Comparison of ENCODE assay signal across 16 cellular contexts in the genomic region with DNA sequence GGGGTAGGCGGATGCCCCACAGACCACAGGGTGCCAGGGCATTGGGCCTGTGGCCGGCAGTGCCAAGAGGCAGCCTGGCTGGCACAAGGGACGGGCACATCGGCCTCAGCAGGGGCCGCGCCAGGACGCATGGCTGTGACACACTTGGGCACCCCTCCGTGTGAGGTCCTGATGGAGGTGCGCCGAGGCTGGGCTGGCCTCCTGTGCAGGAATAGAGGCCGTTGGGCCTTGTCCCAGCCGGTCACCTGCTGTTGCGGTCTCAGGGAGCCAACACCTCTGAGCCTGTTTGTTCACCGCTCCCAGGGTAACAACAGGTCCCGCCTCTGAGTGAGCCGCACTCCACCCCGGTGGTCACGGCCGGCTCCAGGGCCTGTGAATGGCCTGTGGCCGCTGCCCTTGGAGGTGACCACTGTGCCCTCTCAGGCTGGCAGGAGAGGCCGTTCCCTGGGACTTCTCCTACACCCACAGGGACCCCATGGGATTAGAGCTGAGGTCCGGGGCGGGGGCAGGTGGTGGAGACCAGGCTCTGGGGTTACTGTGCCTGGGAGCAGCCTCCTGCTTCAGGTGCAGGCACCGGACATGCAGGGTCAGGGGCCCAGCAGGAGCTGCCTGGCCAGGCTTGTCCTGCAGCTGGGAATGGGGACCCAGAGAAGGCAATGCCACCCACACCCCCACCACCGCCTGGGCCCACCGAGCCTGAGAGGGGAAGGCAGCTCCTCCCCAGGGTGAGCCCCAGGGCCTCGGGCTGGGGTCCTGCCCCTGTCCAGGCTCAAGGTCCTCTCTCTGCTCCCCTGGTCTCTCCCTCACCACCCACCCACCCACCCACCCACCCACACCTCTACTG. TPM values are rescaled to one million over a fixed set of nuclear protein-coding genes. Genes with fewer than 3 reads are reported as not detected.
DNase-seq lines count a peak whose midpoint lies in the region; ATAC-seq, FAIRE-seq and TF ChIP-seq lines count a peak whose summit lies in the region.
"Had no signal": no experiment of that assay in that cellular context is flagged by ENCODE, and none has a peak within 500 bp of the region (broad histone marks: within the 10 kb centered on the region; RNA-seq: fewer than 3 reads in every experiment).

No MANE protein-coding gene starts in this region.

- DNase-seq in GM23338 (ENCODE audit: low spot score), result no peak
- no peak for DNase-seq in WTC11 (ENCODE audit: low spot score)
- DNase-seq in kidney, result peak; percentile 90
- no peak for DNase-seq in UCSD-AML1 (lab: John Stamatoyannopoulos, UW; ENCODE audit: unreplicated experiment)
- DNase-seq in activated naive CD4-positive, alpha-beta T cell (lab: John Stamatoyannopoulos, UW), result no peak
- no peak for DNase-seq in stimulated activated naive CD8-positive, alpha-beta T cell treated with anti-CD3 and anti-CD28 coated beads, Interleukin-15, amount 100 ng/mL, for 72 hours
- DNase-seq in GM13976 (ENCODE audit: low spot score), result no peak
- DNase-seq: activated naive CD4-positive, alpha-beta T cell treated with Interleukin-2 at 50 U/mL for 16 hours; dermis blood vessel endothelial cell; naive B cell; NCI-H1092; NCI-H82; stimulated activated CD4-positive, alpha-beta T cell treated with anti-CD3 and anti-CD28 coated beads, Interleukin-15, amount 100 ng/mL, for 24 hours; stimulated activated naive CD4-positive, alpha-beta T cell had no signal

- H3K27me3 ChIP-seq in GM23338 (ENCODE audit: insufficient read depth), result no peaks in the 10 kb centered on the region

- peaks cover 2% of the 10 kb centered on the region; the same call in 1 of the 3 replicates for H3K9me3 Mint-ChIP-seq in GM23338
- H3K9me3 Mint-ChIP-seq in WTC11, result no peaks in the 10 kb centered on the region
- no peaks in the 10 kb centered on the region for H3K9me3 Mint-ChIP-seq in stimulated activated naive CD8-positive, alpha-beta T cell treated with anti-CD3 and anti-CD28 coated beads, Interleukin-15, amount 100 ng/mL, for 72 hours
- H3K9me3 Mint-ChIP-seq: activated CD4-positive, alpha-beta T cell treated with anti-CD3 and anti-CD28 coated beads, Interleukin-2, amount 10 ng/mL, durations not matched to agents 24 days and 14 days; naive B cell had no signal

- H3K4me3 ChIP-seq in GM23338, result 0 out of 2 replicates have a peak overlapping the region, but pooled peaks have one; percentile 41
- peak overlapping the region in 1 of 2 donors; percentile 47 for H3K4me3 ChIP-seq in kidney (ENCODE audit: low read length in 2 of 2)
- peak overlapping the region in 1 of 7 experiments; percentile 27 for H3K4me3 ChIP-seq in skin epidermis

- no peaks in the 10 kb centered on the region for H3K79me2 ChIP-seq in GM23338 (replicated peaks; ENCODE audit: insufficient read depth)

- H3K27ac Mint-ChIP-seq in GM23338 (peak overlapping the region; percentile 84; the same call in 1 of the 2 replicates), WTC11 (0 out of 2 replicates have a peak overlapping the region, but pooled peaks have one; percentile 23)
- H3K27ac Mint-ChIP-seq in stimulated activated naive CD8-positive, alpha-beta T cell treated with anti-CD3 and anti-CD28 coated beads, Interleukin-15, amount 100 ng/mL, for 72 hours, result peak overlapping the region in 1 of 2 donors; percentile 82
- H3K27ac Mint-ChIP-seq: activated CD4-positive, alpha-beta T cell treated with anti-CD3 and anti-CD28 coated beads, Interleukin-2, amount 10 ng/mL, durations not matched to agents 24 days and 14 days had no signal

- H3K27me3 Mint-ChIP-seq in GM23338 (ENCODE audit: insufficient read depth, low read depth, poor library complexity) (peaks cover 18% of the 10 kb centered on the region), WTC11 (ENCODE audit: low read depth) (no peaks in the 10 kb centered on the region)
- H3K27me3 Mint-ChIP-seq in stimulated activated naive CD8-positive, alpha-beta T cell treated with anti-CD3 and anti-CD28 coated beads, Interleukin-15, amount 100 ng/mL, for 72 hours, result no peaks in the 10 kb centered on the region
- H3K27me3 Mint-ChIP-seq: activated CD4-positive, alpha-beta T cell treated with anti-CD3 and anti-CD28 coated beads, Interleukin-2, amount 10 ng/mL, durations not matched to agents 24 days and 14 days; naive B cell had no signal

- 0 out of 2 replicates have a peak, but pooled peaks cover 6% of the 10 kb centered on the region for H3F3A ChIP-seq in GM23338 (replicated peaks; ENCODE audit: low read depth)

- H3K36me3 ChIP-seq in GM23338 (ENCODE audit: insufficient read depth), result no peaks in the 10 kb centered on the region
- peaks cover 0 to 7% of the 10 kb centered on the region in 2 donors for H3K36me3 ChIP-seq in kidney (ENCODE audit: control insufficient read depth in 1 of 2, insufficient read depth in 2 of 2, low read length in 2 of 2)

- no peak overlapping the region for H2AFZ ChIP-seq in GM23338

- H3K9me2 ChIP-seq in GM23338 (ENCODE audit: insufficient read depth), result no peaks in the 10 kb centered on the region

- FAIRE-seq in kidney (lab: Jason Lieb, UNC), result no peak

- H3K36me3 Mint-ChIP-seq in GM23338 (ENCODE audit: low read depth) (peaks cover 11% of the 10 kb centered on the region), WTC11 (peaks cover 6% of the 10 kb centered on the region; the same call in 1 of the 2 replicates)
- H3K36me3 Mint-ChIP-seq: naive B cell had no signal

- H3K9me3 ChIP-seq in kidney (ENCODE audit: control insufficient read depth in 1 of 2, low read length in 2 of 2), result no peaks in the 10 kb centered on the region

- in situ Hi-C loops in GM13976 (cut with MboI; ENCODE audit: low sequenced_read_pairs, unreplicated experiment), result no loop called here

- H3K4me3 Mint-ChIP-seq in GM23338, result no peak overlapping the region; the same call in 2 of the 3 replicates
- H3K4me3 Mint-ChIP-seq in WTC11, result no peak overlapping the region
- H3K4me3 Mint-ChIP-seq in stimulated activated naive CD8-positive, alpha-beta T cell treated with anti-CD3 and anti-CD28 coated beads, Interleukin-15, amount 100 ng/mL, for 72 hours, result peak overlapping the region in 1 of 2 donors; percentile 48
- H3K4me3 Mint-ChIP-seq: activated CD4-positive, alpha-beta T cell treated with anti-CD3 and anti-CD28 coated beads, Interleukin-2, amount 10 ng/mL, durations not matched to agents 24 days and 14 days had no signal

- H3K4me1 Mint-ChIP-seq in GM23338, result peaks cover 44% of the 10 kb centered on the region
- peaks cover 52% of the 10 kb centered on the region for H3K4me1 Mint-ChIP-seq in WTC11
- H3K4me1 Mint-ChIP-seq in stimulated activated naive CD8-positive, alpha-beta T cell treated with anti-CD3 and anti-CD28 coated beads, Interleukin-15, amount 100 ng/mL, for 72 hours, result peaks cover 25% of the 10 kb centered on the region
- H3K4me1 Mint-ChIP-seq: activated CD4-positive, alpha-beta T cell treated with anti-CD3 and anti-CD28 coated beads, Interleukin-2, amount 10 ng/mL, durations not matched to agents 24 days and 14 days had no signal

- H3K4me1 ChIP-seq in GM23338 (ENCODE audit: insufficient read depth), result peaks cover 25% of the 10 kb centered on the region; the same call in 1 of the 2 replicates
- peaks cover 23 to 66% of the 10 kb centered on the region in 2 donors for H3K4me1 ChIP-seq in kidney (ENCODE audit: control insufficient read depth in 1 of 2, insufficient read depth in 1 of 2, low read depth in 1 of 2, low read length in 2 of 2)

- POLR2A ChIA-PET in WTC11 (lab: Charles Lee), result interaction anchor here (0.5 to 1.8 kb wide), 4 partner anchors 9 to 202 kb away, joined by 4 to 9 read pairs (median 6); no protein-coding TSS in a partner anchor

- H3K4me2 ChIP-seq in GM23338, result peak overlapping the region; percentile 78; the same call in 1 of the 2 replicates

- intact Hi-C loops in kidney (cut with DNase I), result no loop called here

- H4K20me1 ChIP-seq in GM23338 (replicated peaks; ENCODE audit: insufficient read depth), result no peaks in the 10 kb centered on the region

- H3K9ac ChIP-seq in kidney (ENCODE audit: low read length in 2 of 2), result peak overlapping the region; percentile 43 to 65

- H3K27ac ChIP-seq in GM23338 (ENCODE audit: low read depth) (peak overlapping the region; percentile 94), kidney (ENCODE audit: low read depth in 2 of 2, low read length in 2 of 2) (peak overlapping the region; percentile 92 to 95), skin epidermis (peak overlapping the region in 16 of 21 experiments; percentile 11 to 85 (median 78))

- CTCF ChIA-PET in WTC11 (lab: Charles Lee), result interaction anchor here (0.7 to 2.0 kb wide), 8 partner anchors 10 to 226 kb away, joined by 3 to 8 read pairs (median 4); no protein-coding TSS in a partner anchor

- peak; percentile 3 for ATAC-seq in GM23338
- ATAC-seq in WTC11, result no peak
- no peak for ATAC-seq in stimulated activated naive CD8-positive, alpha-beta T cell treated with anti-CD3 and anti-CD28 coated beads, Interleukin-15, amount 100 ng/mL, for 72 hours

- TF ChIP-seq CTCF in GM23338 (conservative IDR thresholded peaks at IDR 0.05; ENCODE audit: low read depth in 2 of 2), result no peak
- no peak for TF ChIP-seq CTCF in WTC11 (IDR thresholded peaks at IDR 0.05)
- no peak for TF ChIP-seq CTCF in kidney (IDR thresholded peaks at IDR 0.05; ENCODE audit: borderline replicate concordance, extremely low read depth, insufficient read depth)
- no peak for TF ChIP-seq CTCF in GM13976 (IDR thresholded peaks at IDR 0.05; ENCODE audit: borderline replicate concordance, control extremely low read depth, extremely low read depth, insufficient read depth, missing control alignments)

TF ChIP-seq in GM23338, 12 proteins besides CTCF, POLR2A, EP300 and RAD21:
- TF ChIP-seq NANOG (IDR thresholded peaks at IDR 0.05; ENCODE audit: borderline replicate concordance) (no peak), STAT1 (IDR thresholded peaks at IDR 0.05; ENCODE audit: unreplicated experiment) (no peak), CREB1 (CRISPR knock-in tag; IDR thresholded peaks at IDR 0.05; ENCODE audit: low read depth) (no peak), ZNF331 (CRISPR knock-in tag; IDR thresholded peaks at IDR 0.05; ENCODE audit: low read depth) (no peak)
TF ChIP-seq in GM23338: peak in this region for 0.

TF ChIP-seq in WTC11, 78 proteins besides CTCF, POLR2A, EP300 and RAD21 (continues in another document):
- TF ChIP-seq RELA (CRISPR knock-in tag; IDR thresholded peaks at IDR 0.05; ENCODE audit: borderline replicate concordance), result 0 out of 2 replicates have a peak, but pooled peaks have one; percentile 57
- TF ChIP-seq MYBL2 (CRISPR knock-in tag; IDR thresholded peaks at IDR 0.05), result 0 out of 2 replicates have a peak, but pooled peaks have one; percentile 17

RNA-seq across cellular contexts. Expression of gene PWWP2B, which starts 12.0 kb away (rescaled TPM):
- 8.6 and 12.8 TPM in 2 replicates for total RNA-seq in GM23338 (2014; rRNA removed; shearing (Covaris generic))
- polyA plus RNA-seq in GM23338 (2016; fragmentation: Nextera tagmentation; extraction: Ambion mirVana) (2.2 and 2.3 TPM in 2 replicates), kidney (ENCODE audit: insufficient read depth, low read depth, low replicate concordance) (12.9 TPM)
- total RNA-seq in WTC11 (2021) (12.2 to 14.1 TPM (median 13.6 TPM) in 3 replicates), kidney (24.3 TPM)
